In genomic region chr2:156380117-156380645, GRCh38 we compare ENCODE assay signal across 1 cellular context.
TF ChIP-seq lines count a peak whose summit lies in the region.

No MANE protein-coding gene starts in this region.

TF ChIP-seq in K562, 482 proteins besides CTCF, POLR2A, EP300 and RAD21 (continued from another document):
- TF ChIP-seq VEZF1 (CRISPR knock-in tag; IDR thresholded peaks at IDR 0.05) (peak; percentile 27; the same call in 1 of the 2 replicates), HNRNPUL1 (IDR thresholded peaks at IDR 0.05; ENCODE audit: low read length) (no peak), TEAD4 (IDR thresholded peaks at IDR 0.05; ENCODE audit: low read length) (peak; percentile 40; the same call in 1 of the 2 replicates), TEAD4 (CRISPR knock-in tag; IDR thresholded peaks at IDR 0.05; ENCODE audit: borderline replicate concordance) (no peak), MEIS2 (IDR thresholded peaks at IDR 0.05; ENCODE audit: partially characterized antibody) (no peak), ARNT (IDR thresholded peaks at IDR 0.05) (peak in 1 of 2 experiments; percentile 81; a peak in 1 of 4 replicates), ZNF766 (CRISPR knock-in tag; conservative IDR thresholded peaks at IDR 0.05) (0 out of 2 replicates have a peak, but pooled peaks have one; percentile 33), EGR1 (conservative IDR thresholded peaks at IDR 0.05) (peak; percentile 45), ZNF263 (CRISPR knock-in tag; IDR thresholded peaks at IDR 0.05; ENCODE audit: borderline replicate concordance) (peak; percentile 84), FOSL1 (tag; conservative IDR thresholded peaks at IDR 0.05) (no peak), CBFA2T3 (IDR thresholded peaks at IDR 0.05) (peak; percentile 38), RCOR1 (IDR thresholded peaks at IDR 0.05; ENCODE audit: borderline replicate concordance in 1 of 2, low read depth in 2 of 2, low read length in 2 of 2) (peak in 1 of 2 experiments; percentile 16; a peak in 1 of 4 replicates), TAL1 (IDR thresholded peaks at IDR 0.05) (no peak), E2F5 (CRISPR knock-in tag; IDR thresholded peaks at IDR 0.05) (no peak), ZNF436 (CRISPR knock-in tag; IDR thresholded peaks at IDR 0.05) (no peak)
TF ChIP-seq in K562: peak in this region for 8.
